15 cellular contexts compared by ENCODE assay signal in the genomic region with DNA sequence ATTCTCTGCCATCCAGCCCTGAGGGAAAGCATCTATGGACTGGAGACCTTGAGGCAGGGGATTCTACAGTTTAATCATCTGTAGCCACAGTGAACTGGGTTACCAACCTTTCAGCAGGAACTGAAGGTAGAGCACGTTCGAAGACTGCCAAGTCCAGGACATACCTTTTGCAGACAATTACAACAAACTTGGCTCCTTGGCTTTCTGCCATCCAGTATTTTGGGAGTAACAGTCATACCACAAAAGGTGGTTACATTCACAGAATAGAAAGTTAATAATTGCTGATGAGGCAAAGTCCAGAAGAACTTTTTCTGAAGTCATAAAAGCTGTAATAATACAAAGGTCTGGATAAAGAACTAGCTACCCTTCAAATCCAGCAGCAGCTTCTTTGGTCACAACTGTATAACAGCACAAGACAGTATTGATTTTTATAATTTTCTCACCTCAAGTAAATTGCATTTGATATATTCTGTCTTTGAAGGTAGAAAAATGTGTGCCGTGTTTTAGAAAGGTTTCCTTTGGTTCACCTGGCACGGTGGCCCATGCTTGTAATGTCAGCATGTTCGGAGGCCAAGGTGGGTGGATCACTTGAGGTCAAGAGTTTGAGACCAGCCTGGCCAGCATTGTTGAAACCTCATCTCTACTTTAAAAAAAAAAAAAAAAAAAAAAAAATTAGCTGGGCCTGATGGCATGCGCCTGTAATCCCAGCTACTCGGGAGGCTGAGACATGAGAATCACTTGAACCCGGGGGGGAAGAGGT.
A peak's percentile ranks its signal among the peaks of the same experiment; 100 is the strongest.
DNase-seq lines count a peak whose midpoint lies in the region; ATAC-seq, FAIRE-seq and TF ChIP-seq lines count a peak whose summit lies in the region.
"Had no signal": no experiment of that assay in that cellular context is flagged by ENCODE, and none has a peak within 500 bp of the region (broad histone marks: within the 10 kb centered on the region; RNA-seq: fewer than 3 reads in every experiment).

No MANE protein-coding gene starts in this region.

- H3K79me2 ChIP-seq in K562 (ENCODE audit: control insufficient read depth, insufficient read depth, low read length): no peaks in the 10 kb centered on the region

- H3K36me3 ChIP-seq in K562 (ENCODE audit: control insufficient read depth, insufficient read depth, low read length): no peaks in the 10 kb centered on the region
- H3K36me3 ChIP-seq: thyroid gland had no signal

- H2AFZ ChIP-seq in K562 (ENCODE audit: low read depth, low read length): peak overlapping the region; percentile 14; the same call in 1 of the 2 replicates

- H3K9me3 ChIP-seq in K562 (replicated peaks; ENCODE audit: control insufficient read depth, insufficient read depth, low read depth, low read length): no peaks in the 10 kb centered on the region
- H3K9me3 ChIP-seq: thyroid gland had no signal

- no peak overlapping the region for H3K27ac ChIP-seq in K562 (ENCODE audit: extremely low read depth, low read depth, low read length)
- H3K27ac ChIP-seq: thyroid gland had no signal

- CTCF ChIA-PET in K562 (lab: Yijun Ruan, JAX; ENCODE audit: low intra/inter-chr PET ratio): no interaction called here

- no peaks in the 10 kb centered on the region for H3K9me1 ChIP-seq in K562 (ENCODE audit: control insufficient read depth, insufficient read depth, low read length)

- no peak for TF ChIP-seq POLR2A in K562 (conservative IDR thresholded peaks at IDR 0.05)

- DNase-seq in K562 (ENCODE audit: extremely low read depth in 1 of 4, low spot score in 3 of 4) (no peak), ecto neural progenitor cell (ENCODE audit: low spot score) (no peak), iPS-NIHi11 (ENCODE audit: low spot score) (no peak), COR-L47 (lab: John Stamatoyannopoulos, UW) (no peak)
- no peak for DNase-seq in activated CD4-positive, alpha-beta T cell treated with anti-CD3 and anti-CD28 coated beads, Interleukin-2, amount 50 U/mL, for 4 hours
- DNase-seq: activated CD8-positive, alpha-beta memory T cell treated with anti-CD3 and anti-CD28 coated beads, Interleukin-2, amount 50 U/mL, for 4 hours; activated naive CD8-positive, alpha-beta T cell treated with anti-CD3 and anti-CD28 coated beads, Interleukin-2, amount 10 ng/mL, durations not matched to agents 7 days and 5 days; cerebellar nuclear complex; erythroblast; hippocampal formation; nucleus accumbens; thyroid gland had no signal

- H3K27me3 ChIP-seq in K562 (ENCODE audit: control insufficient read depth in 2 of 2, insufficient read depth in 2 of 2, low read length in 2 of 2): no peaks in the 10 kb centered on the region
- H3K27me3 ChIP-seq: thyroid gland had no signal

- H3K4me3 ChIP-seq in K562: no peak overlapping the region
- H3K4me3 ChIP-seq: thyroid gland had no signal

- BruUV-seq in K562 (replicated peaks; lab: Mats Ljungman, UMichigan): no TSS peak

- no peak overlapping the region for H3K4me2 ChIP-seq in K562 (ENCODE audit: insufficient read depth, low read length)

- peak; percentile 48 for FAIRE-seq in K562 (lab: Jason Lieb, UNC)

- no peaks in the 10 kb centered on the region for H3K4me1 ChIP-seq in K562 (replicated peaks in 1 of 2; ENCODE audit: control insufficient read depth in 2 of 2, insufficient read depth in 2 of 2, low read length in 2 of 2)

- in situ Hi-C loops in K562 (cut with MboI): no loop called here

- intact Hi-C loops in K562 (cut with micrococcal nuclease): no loop called here

- no peak for TF ChIP-seq RAD21 in K562 (CRISPR knock-in tag; conservative IDR thresholded peaks at IDR 0.05 in 1 of 2, IDR thresholded peaks at IDR 0.05 in 1 of 2)

- ATAC-seq in GM19351 (IDR thresholded peaks at IDR 0.05; ENCODE audit: unreplicated experiment) (peak; percentile 39), HG03060 (IDR thresholded peaks at IDR 0.05; ENCODE audit: low read depth, unreplicated experiment) (peak; percentile 59), K562 (no peak)
- ATAC-seq: SK-N-SH treated with all-trans-retinoic acid at 6 μM for 48 hours had no signal

- H4K20me1 ChIP-seq in K562 (replicated peaks; ENCODE audit: control insufficient read depth, insufficient read depth, low read length): no peaks in the 10 kb centered on the region

- H3K9ac ChIP-seq in K562 (ENCODE audit: insufficient read depth in 1 of 2, low read depth in 2 of 2, low read length in 2 of 2): no peak overlapping the region

- no peak for TF ChIP-seq CTCF in K562 (IDR thresholded peaks at IDR 0.05 in 2 of 3, conservative IDR thresholded peaks at IDR 0.05 in 1 of 3; ENCODE audit: insufficient read depth in 2 of 3, low read depth in 1 of 3, low read length in 3 of 3)

- no peak for TF ChIP-seq EP300 in K562 (IDR thresholded peaks at IDR 0.05; ENCODE audit: low read length)

- 31% methylated on average over 5 of the region's 8 CpGs for whole genome bisulfite sequencing in K562 (ENCODE audit: insufficient coverage, low coverage, missing lambda C conversion rate)

- POLR2A ChIA-PET in K562 (lab: Yijun Ruan, JAX): interaction anchor here (0.9 to 1.4 kb wide), 2 partner anchors 10 to 11 kb away, joined by 3 to 4 read pairs; no protein-coding TSS in a partner anchor

TF ChIP-seq in K562, 482 proteins besides CTCF, POLR2A, EP300 and RAD21:
- TF ChIP-seq ZNF316 (IDR thresholded peaks at IDR 0.05) (peak; percentile 80), C11orf30 (IDR thresholded peaks at IDR 0.05; ENCODE audit: low read depth) (peak; percentile 67), MAFF (IDR thresholded peaks at IDR 0.05; ENCODE audit: low read length) (peak; percentile 72), MAFK (IDR thresholded peaks at IDR 0.05; ENCODE audit: low read length) (peak; percentile 71), MAFG (tag; conservative IDR thresholded peaks at IDR 0.05) (peak; percentile 67), PRPF4 (IDR thresholded peaks at IDR 0.05; ENCODE audit: insufficient read depth, low read depth, low read length, poor library complexity, severe bottlenecking) (no peak)
